12 cellular contexts compared by ENCODE assay signal in the genomic region with DNA sequence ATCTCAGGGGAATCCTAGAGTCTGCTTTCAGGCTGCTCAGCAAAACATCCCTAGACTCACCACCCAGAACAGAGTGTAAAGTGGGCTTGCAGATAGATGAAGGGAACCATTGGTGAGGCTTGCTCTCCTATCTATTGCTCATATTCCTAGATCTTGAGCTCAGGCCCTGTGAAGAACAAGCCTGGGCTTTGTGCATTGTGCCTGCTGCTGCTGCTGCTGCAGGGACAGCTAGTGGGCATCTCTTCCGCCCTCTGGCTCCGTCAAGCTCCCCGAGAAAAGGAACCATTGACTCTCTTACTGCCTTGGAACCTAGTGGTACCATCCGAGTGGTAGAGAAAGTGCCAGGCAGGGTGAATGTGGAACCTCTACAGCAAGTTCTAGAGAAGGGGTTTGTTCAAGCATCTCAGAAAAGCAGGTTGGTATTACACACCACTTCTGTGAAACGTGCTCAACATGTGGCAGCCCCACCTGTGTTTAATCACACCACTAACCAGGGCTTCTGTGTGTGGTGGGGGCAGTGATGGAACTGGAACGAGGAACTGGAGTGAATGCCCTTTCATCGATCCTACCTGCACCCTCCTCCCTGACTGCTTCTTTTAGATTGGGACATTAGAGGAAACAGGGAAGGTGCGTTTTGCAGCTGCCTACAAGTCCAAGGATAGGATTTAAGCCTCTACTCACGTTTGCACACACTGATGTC.
"Had no signal": no experiment of that assay in that cellular context is flagged by ENCODE, and none has a peak within 500 bp of the region (broad histone marks: within the 10 kb centered on the region; RNA-seq: fewer than 3 reads in every experiment).

No MANE protein-coding gene starts in this region.

- H3K4me1 ChIP-seq: upper lobe of right lung had no signal

- ATAC-seq: pancreas, upper lobe of right lung had no signal

- H3K4me1 Mint-ChIP-seq: activated naive CD8-positive, alpha-beta T cell treated with anti-CD3 and anti-CD28 coated beads, Interleukin-2, amount 10 ng/mL, durations not matched to agents 7 days and 5 days had no signal

- H3K4me3 Mint-ChIP-seq: activated naive CD8-positive, alpha-beta T cell treated with anti-CD3 and anti-CD28 coated beads, Interleukin-2, amount 10 ng/mL, durations not matched to agents 7 days and 5 days; mesothelial cell of epicardium; neural progenitor cell had no signal

- H3K4me2 ChIP-seq: neural progenitor cell had no signal

- H3K9me3 ChIP-seq: ascending aorta, pancreas, upper lobe of right lung had no signal

- H3K4me3 ChIP-seq: ascending aorta, neural progenitor cell, pancreas, upper lobe of right lung had no signal

- H3K9ac ChIP-seq: neural progenitor cell had no signal

- H3K27ac Mint-ChIP-seq: activated naive CD8-positive, alpha-beta T cell treated with anti-CD3 and anti-CD28 coated beads, Interleukin-2, amount 10 ng/mL, durations not matched to agents 7 days and 5 days; mesothelial cell of epicardium; neural progenitor cell had no signal

- H3K9me3 Mint-ChIP-seq: activated naive CD8-positive, alpha-beta T cell treated with anti-CD3 and anti-CD28 coated beads, Interleukin-2, amount 10 ng/mL, durations not matched to agents 7 days and 5 days; mesothelial cell of epicardium; neural progenitor cell had no signal

- DNase-seq: activated CD4-positive, CD25-positive, alpha-beta regulatory T cell; activated naive CD4-positive, alpha-beta T cell; activated naive CD8-positive, alpha-beta T cell treated with anti-CD3 and anti-CD28 coated beads, Interleukin-2, amount 10 ng/mL, durations not matched to agents 7 days and 5 days; activated T-cell treated with anti-CD3 and anti-CD28 coated beads for 4 hours; stimulated activated CD4-positive, alpha-beta T cell treated with anti-CD3 and anti-CD28 coated beads, Interleukin-4, amount 100 ng/mL, for 1 hour; stimulated activated naive CD4-positive, alpha-beta T cell; SW 1271; upper lobe of right lung had no signal

- H3K27me3 Mint-ChIP-seq: activated naive CD8-positive, alpha-beta T cell treated with anti-CD3 and anti-CD28 coated beads, Interleukin-2, amount 10 ng/mL, durations not matched to agents 7 days and 5 days had no signal

- H3K36me3 ChIP-seq: neural progenitor cell had no signal

- H2AFZ ChIP-seq: neural progenitor cell had no signal

- H3K27me3 ChIP-seq: ascending aorta, neural progenitor cell, pancreas, upper lobe of right lung had no signal

- H3K27ac ChIP-seq: ascending aorta, neural progenitor cell, upper lobe of right lung had no signal
